Comparison of ENCODE assay signal across 12 cellular contexts in genomic region chr22:38284042-38284402, GRCh38. TPM values are rescaled to one million over a fixed set of nuclear protein-coding genes. Genes with fewer than 3 reads are reported as not detected.
DNase-seq lines count a peak whose midpoint lies in the region; ATAC-seq and TF ChIP-seq lines count a peak whose summit lies in the region.
"Had no signal": no experiment of that assay in that cellular context is flagged by ENCODE, and none has a peak within 500 bp of the region (broad histone marks: within the 10 kb centered on the region; RNA-seq: fewer than 3 reads in every experiment).

No MANE protein-coding gene starts in this region.

- no TSS peak for BruUV-seq in Calu3 (replicated peaks; lab: Mats Ljungman, UMichigan)

- H3K27me3 ChIP-seq in sigmoid colon = no peaks in the 10 kb centered on the region
- H3K27me3 ChIP-seq in BE2C = no peaks in the 10 kb centered on the region

- H3K27me3 Mint-ChIP-seq in Calu3 (ENCODE audit: unreplicated experiment) = no peaks in the 10 kb centered on the region
- H3K27me3 Mint-ChIP-seq in stimulated activated naive B cell treated with anti-CD40 and anti-IgM and Interleukin-4, amounts not matched to agents 10 μg/mL and 1 μg/mL and 100 μg/mL, for 72 hours = no peaks in the 10 kb centered on the region
- H3K27me3 Mint-ChIP-seq: activated naive CD8-positive, alpha-beta T cell treated with anti-CD3 and anti-CD28 coated beads, Interleukin-2, amount 50 U/mL, for 24 hours had no signal

- CTCF ChIA-PET in Calu3 (lab: Charles Lee) = interaction anchor here (0.6 kb wide), 1 partner anchor 181 kb away, joined by 3 read pairs; no protein-coding TSS in a partner anchor

- peaks cover 27% of the 10 kb centered on the region for H3K36me3 Mint-ChIP-seq in Calu3 (ENCODE audit: insufficient read depth, unreplicated experiment)
- H3K36me3 Mint-ChIP-seq in stimulated activated naive B cell treated with anti-CD40 and anti-IgM and Interleukin-4, amounts not matched to agents 10 μg/mL and 1 μg/mL and 100 μg/mL, for 72 hours = peaks cover 11 to 23% of the 10 kb centered on the region in 2 donors
- H3K36me3 Mint-ChIP-seq: immature natural killer cell had no signal

- DNase-seq in Calu3 (no peak), astrocyte of the spinal cord (ENCODE audit: low read depth, low spot score) (peak; percentile 94), hepatic stellate cell (ENCODE audit: low spot score) (peak; percentile 83), sigmoid colon (peak; percentile 85), BE2C (no peak), DMS53 (lab: John Stamatoyannopoulos, UW) (no peak)
- DNase-seq in stimulated activated naive B cell treated with anti-CD40 and anti-IgM and Interleukin-4, amounts not matched to agents 10 μg/mL and 1 μg/mL and 100 μg/mL, for 72 hours = no peak
- DNase-seq: activated CD4-positive, alpha-beta T cell treated with anti-CD3 and anti-CD28 coated beads for 1 hour; activated naive CD8-positive, alpha-beta T cell treated with anti-CD3 and anti-CD28 coated beads, Interleukin-2, amount 50 U/mL, for 24 hours; immature natural killer cell had no signal

- ATAC-seq in stimulated activated naive B cell treated with anti-CD40 and anti-IgM and Interleukin-4, amounts not matched to agents 10 μg/mL and 1 μg/mL and 100 μg/mL, for 72 hours (replicated peaks) = no peak
- no peak for ATAC-seq in GM21360 (IDR thresholded peaks at IDR 0.05; ENCODE audit: unreplicated experiment)
- ATAC-seq: activated naive CD8-positive, alpha-beta T cell treated with anti-CD3 and anti-CD28 coated beads, Interleukin-2, amount 50 U/mL, for 24 hours had no signal

- H3K9me3 Mint-ChIP-seq in Calu3 (ENCODE audit: low read depth, unreplicated experiment) = no peaks in the 10 kb centered on the region
- H3K9me3 Mint-ChIP-seq in stimulated activated naive B cell treated with anti-CD40 and anti-IgM and Interleukin-4, amounts not matched to agents 10 μg/mL and 1 μg/mL and 100 μg/mL, for 72 hours = no peaks in the 10 kb centered on the region
- H3K9me3 Mint-ChIP-seq: activated naive CD8-positive, alpha-beta T cell treated with anti-CD3 and anti-CD28 coated beads, Interleukin-2, amount 50 U/mL, for 24 hours; immature natural killer cell had no signal

- H3K27ac Mint-ChIP-seq in Calu3 (ENCODE audit: unreplicated experiment) = peak overlapping the region; percentile 36
- H3K27ac Mint-ChIP-seq in stimulated activated naive B cell treated with anti-CD40 and anti-IgM and Interleukin-4, amounts not matched to agents 10 μg/mL and 1 μg/mL and 100 μg/mL, for 72 hours = no peak overlapping the region
- H3K27ac Mint-ChIP-seq: activated naive CD8-positive, alpha-beta T cell treated with anti-CD3 and anti-CD28 coated beads, Interleukin-2, amount 50 U/mL, for 24 hours; immature natural killer cell had no signal

- 85 to 87% methylated on average over 5 of the region's 5 CpGs for WGBS in sigmoid colon, 2 donors

- no peak for TF ChIP-seq POLR2A in sigmoid colon (IDR thresholded peaks at IDR 0.05)

- no peak for TF ChIP-seq CTCF in Calu3 (IDR thresholded peaks at IDR 0.05; ENCODE audit: unreplicated experiment)
- TF ChIP-seq CTCF in astrocyte of the spinal cord (IDR thresholded peaks at IDR 0.05; ENCODE audit: low read depth, low read length) = no peak
- no peak for TF ChIP-seq CTCF in sigmoid colon (IDR thresholded peaks at IDR 0.05)
- TF ChIP-seq CTCF in BE2C (IDR thresholded peaks at IDR 0.05; ENCODE audit: low read depth, low read length) = no peak

- peak in 1 of 4 donors; percentile 58 for TF ChIP-seq EP300 in sigmoid colon (IDR thresholded peaks at IDR 0.05)

- H3K36me3 ChIP-seq in sigmoid colon (peaks cover 0 to 5% (median 2%) of the 10 kb centered on the region in 4 donors), BE2C (no peaks in the 10 kb centered on the region)

- in situ Hi-C loops in astrocyte of the spinal cord (cut with HindIII; ENCODE audit: low sequenced_read_pairs) = no loop called here

- H3K9me3 ChIP-seq in sigmoid colon (no peaks in the 10 kb centered on the region), BE2C (no peaks in the 10 kb centered on the region)

- peak overlapping the region; percentile 70 to 87 (median 83) for H3K27ac ChIP-seq in sigmoid colon
- H3K27ac ChIP-seq: KMS-11 had no signal

- intact Hi-C loops in Calu3 (cut with micrococcal nuclease; ENCODE audit: unreplicated experiment) = no loop called here
- intact Hi-C loops in sigmoid colon (cut with DNase I) = no loop called here

- H3K4me3 Mint-ChIP-seq in Calu3 (ENCODE audit: low read depth, unreplicated experiment) = no peak overlapping the region
- no peak overlapping the region for H3K4me3 Mint-ChIP-seq in stimulated activated naive B cell treated with anti-CD40 and anti-IgM and Interleukin-4, amounts not matched to agents 10 μg/mL and 1 μg/mL and 100 μg/mL, for 72 hours
- H3K4me3 Mint-ChIP-seq: activated naive CD8-positive, alpha-beta T cell treated with anti-CD3 and anti-CD28 coated beads, Interleukin-2, amount 50 U/mL, for 24 hours; immature natural killer cell had no signal

- H3K4me3 ChIP-seq in astrocyte of the spinal cord (ENCODE audit: low read depth, low read length) (no peak overlapping the region), sigmoid colon (no peak overlapping the region), BE2C (ENCODE audit: low read depth, low read length) (no peak overlapping the region)

- H3K4me1 ChIP-seq in sigmoid colon = peaks cover 0 to 34% (median 27%) of the 10 kb centered on the region in 4 donors
- no peaks in the 10 kb centered on the region for H3K4me1 ChIP-seq in BE2C

- peaks cover 24% of the 10 kb centered on the region for H3K4me1 Mint-ChIP-seq in Calu3 (ENCODE audit: low read depth, unreplicated experiment)
- no peaks in the 10 kb centered on the region for H3K4me1 Mint-ChIP-seq in stimulated activated naive B cell treated with anti-CD40 and anti-IgM and Interleukin-4, amounts not matched to agents 10 μg/mL and 1 μg/mL and 100 μg/mL, for 72 hours
- H3K4me1 Mint-ChIP-seq: activated naive CD8-positive, alpha-beta T cell treated with anti-CD3 and anti-CD28 coated beads, Interleukin-2, amount 50 U/mL, for 24 hours; immature natural killer cell had no signal

RNA-seq across cellular contexts. Expression of gene TMEM184B, which starts 11.2 kb away (rescaled TPM):
- total RNA-seq in Calu3 (2022) (113 and 114 TPM in 2 replicates), sigmoid colon (10 to 100 TPM; 42.6 to 96.4 (median 68.1) TPM)
- polyA plus RNA-seq in sigmoid colon = 10 to 100 TPM in 1 of 3 donors, 1 to 10 TPM in 2; 7.2 to 34.3 (median 8.1) TPM
- polyA plus RNA-seq in BE2C (2012; ENCODE audit: insufficient read depth, insufficient read length, low read depth) = 51.4 TPM

RNA-seq across cellular contexts. Expression of gene CSNK1E, which starts 33.2 kb away (rescaled TPM):
- total RNA-seq in Calu3 (2022) (172 and 178 TPM in 2 replicates), sigmoid colon (100 to 1,000 TPM in 1 of 4 donors, 10 to 100 TPM in 3; 60.6 to 116 (median 73.3) TPM)
- polyA plus RNA-seq in sigmoid colon = 10 to 100 TPM; 33.6 to 82.8 (median 35.1) TPM
- polyA plus RNA-seq in BE2C (2012; ENCODE audit: insufficient read depth, insufficient read length, low read depth) = 460 TPM

Comparison
In these comparisons a context has a peak if more than half of its experiments do, and no peak if none do; other contexts are left out.
1. DNase-seq: peak in astrocyte of the spinal cord (single experiment), hepatic stellate cell (single experiment) and sigmoid colon (single experiment); none in Calu3 (single experiment), stimulated activated naive B cell treated with anti-CD40 and anti-IgM and Interleukin-4, amounts not matched to agents 10 μg/mL and 1 μg/mL and 100 μg/mL, for 72 hours (single experiment), BE2C (single experiment) and DMS53 (single experiment).